8 cellular contexts compared by ENCODE assay signal in the genomic region with DNA sequence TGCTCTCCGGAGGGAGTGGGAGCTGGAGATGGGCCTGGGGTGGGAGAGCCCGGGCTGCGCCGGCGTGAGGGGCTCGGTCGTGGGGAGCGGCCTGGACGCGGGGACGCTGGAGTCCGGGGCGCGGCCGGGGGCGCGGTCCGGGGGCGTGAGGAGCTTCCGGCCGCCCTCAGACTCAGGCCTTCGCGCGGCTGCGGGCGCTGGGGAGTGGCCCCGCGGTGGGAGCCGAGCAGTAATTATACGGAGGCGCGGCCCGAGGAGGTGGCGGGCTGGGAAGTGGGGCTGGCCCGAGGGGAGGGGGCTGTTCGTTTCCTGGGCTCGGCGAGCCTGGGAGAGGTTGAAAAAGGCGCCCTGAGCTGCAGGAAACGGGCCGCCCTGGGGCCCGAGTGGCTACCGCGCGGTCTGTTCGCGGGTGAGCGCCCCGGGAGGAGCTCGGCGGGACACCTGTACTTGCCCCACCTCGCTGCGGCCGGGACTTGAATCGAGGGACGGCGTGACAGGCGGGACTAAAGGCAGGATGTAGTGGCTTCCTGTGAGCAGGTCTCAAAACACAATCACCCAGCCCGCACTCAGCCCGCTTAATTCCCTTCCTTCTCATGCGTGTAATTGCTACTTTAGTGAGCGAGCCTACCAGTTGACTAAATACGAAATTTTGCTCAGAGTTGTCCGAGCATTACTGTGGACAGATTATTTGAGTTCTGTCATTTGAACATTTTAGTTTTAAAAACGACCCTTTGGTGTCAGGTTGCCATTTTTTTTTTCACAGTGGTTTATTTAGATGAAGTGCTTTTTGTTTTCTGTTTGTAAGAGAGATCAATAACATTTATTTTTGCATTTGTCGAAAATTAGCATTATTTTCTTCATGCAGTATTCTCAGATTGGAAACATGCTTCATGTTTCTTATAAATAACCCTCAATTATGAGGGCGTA. TPM values are rescaled to one million over a fixed set of nuclear protein-coding genes. Genes with fewer than 3 reads are reported as not detected.
DNase-seq lines count a peak whose midpoint lies in the region; FAIRE-seq and TF ChIP-seq lines count a peak whose summit lies in the region.

No MANE protein-coding gene starts in this region.

- H3K27me3 ChIP-seq in DOHH2 (ENCODE audit: control insufficient read depth, low read length) (no peaks in the 10 kb centered on the region), GM23248 (replicated peaks; ENCODE audit: insufficient read depth) (no peaks in the 10 kb centered on the region), stomach (no peaks in the 10 kb centered on the region)

- FAIRE-seq in RCC 7860 (lab: Jason Lieb, UNC), result no peak

- H4K20me1 ChIP-seq in DOHH2 (ENCODE audit: control insufficient read depth, insufficient read depth, low read depth, low read length) (peaks cover 13% of the 10 kb centered on the region; the same call in 1 of the 2 replicates), GM23248 (ENCODE audit: insufficient read depth) (peaks cover 12% of the 10 kb centered on the region; the same call in 1 of the 2 replicates)

- H3K27ac ChIP-seq in DOHH2 (ENCODE audit: low read depth, low read length) (peak overlapping the region; percentile 88), GM23248 (peak overlapping the region; percentile 98), KOPT-K1 (ENCODE audit: low read depth, low read length, poor library complexity, severe bottlenecking) (peak overlapping the region; percentile 95), stomach (peak overlapping the region; percentile 95 to 100 (median 98))

- TF ChIP-seq CTCF in DOHH2 (IDR thresholded peaks at IDR 0.05; ENCODE audit: low read depth, low read length, poor library complexity, severe bottlenecking) (no peak), fibroblast of pulmonary artery (IDR thresholded peaks at IDR 0.05; ENCODE audit: low read length, missing control alignments) (no peak), nephron progenitor cell (IDR thresholded peaks at IDR 0.05) (no peak), stomach (IDR thresholded peaks at IDR 0.05) (no peak)

- peak overlapping the region; percentile 66 for H2AFZ ChIP-seq in GM23248

- H3K4me1 ChIP-seq in DOHH2 (ENCODE audit: control insufficient read depth, low read length), result peaks cover 53% of the 10 kb centered on the region
- peaks cover 45% of the 10 kb centered on the region for H3K4me1 ChIP-seq in GM23248 (ENCODE audit: insufficient read depth)
- peaks cover 13 to 66% (median 31%) of the 10 kb centered on the region in 4 donors for H3K4me1 ChIP-seq in stomach

- intact Hi-C loops in stomach (cut with DNase I; ENCODE audit: low total_unique reads), result no loop called here

- H3K36me3 ChIP-seq in DOHH2 (ENCODE audit: control insufficient read depth, low read length) (peaks cover 21% of the 10 kb centered on the region), GM23248 (ENCODE audit: low read depth) (no peaks in the 10 kb centered on the region), KOPT-K1 (ENCODE audit: insufficient read depth, low read length) (no peaks in the 10 kb centered on the region; the same call in 1 of the 2 replicates), stomach (no peaks in the 10 kb centered on the region)

- H3K9me3 ChIP-seq in DOHH2 (ENCODE audit: control insufficient read depth, insufficient read depth, low read length) (no peaks in the 10 kb centered on the region), GM23248 (ENCODE audit: low read depth) (no peaks in the 10 kb centered on the region), KOPT-K1 (ENCODE audit: insufficient read depth, low read length, poor library complexity, severe bottlenecking) (no peaks in the 10 kb centered on the region), stomach (no peaks in the 10 kb centered on the region)

- peak in 1 of 4 donors; percentile 26 for TF ChIP-seq POLR2A in stomach (IDR thresholded peaks at IDR 0.05)

- peak; percentile 76 for DNase-seq in GM23248
- DNase-seq in RCC 7860 (ENCODE audit: low spot score), result peak; percentile 65
- DNase-seq in activated T-helper 1 cell treated with anti-CD3 and anti-CD28 coated beads, Interleukin-2, amount 50 U/mL, for 16 hours (ENCODE audit: low read depth in 1 of 2, low spot score in 1 of 2), result peak; percentile 75 to 76
- DNase-seq in fibroblast of pulmonary artery (ENCODE audit: low read depth), result peak; percentile 37
- peak; percentile 75 for DNase-seq in nephron progenitor cell
- peak; percentile 87 for DNase-seq in stomach

- peaks cover 31% of the 10 kb centered on the region for H3K4me1 Mint-ChIP-seq in nephron progenitor cell

- H3K27me3 Mint-ChIP-seq in nephron progenitor cell (ENCODE audit: low read depth, poor library complexity), result peaks cover 11% of the 10 kb centered on the region

- WGBS in GM23248 (ENCODE audit: low coverage in 1 of 2, low lambda C conversion rate in 2 of 2, missing lambda C conversion rate in 2 of 2), 2 experiments, result 2 to 4% methylated on average over 31 to 66 of the region's 67 CpGs
- WGBS in stomach, 5 donors, result 1 to 2% (median 1%) methylated on average over 15 to 67 of the region's 67 CpGs

- H3K9me3 Mint-ChIP-seq in nephron progenitor cell, result no peaks in the 10 kb centered on the region

- H3K4me3 Mint-ChIP-seq in nephron progenitor cell, result peak overlapping the region; percentile 92

- no peak for TF ChIP-seq EP300 in stomach (IDR thresholded peaks at IDR 0.05)

- H3F3A ChIP-seq in DOHH2 (ENCODE audit: control insufficient read depth, insufficient read depth) (peaks cover 18% of the 10 kb centered on the region), GM23248 (ENCODE audit: insufficient read depth) (peaks cover 39% of the 10 kb centered on the region)

- in situ Hi-C loops in GM23248 (cut with MboI), result no loop called here

- no peaks in the 10 kb centered on the region for H3K9me2 ChIP-seq in DOHH2 (replicated peaks; ENCODE audit: control insufficient read depth, low read length)
- no peaks in the 10 kb centered on the region for H3K9me2 ChIP-seq in GM23248 (ENCODE audit: insufficient read depth)

- no peaks in the 10 kb centered on the region for H3K36me3 Mint-ChIP-seq in nephron progenitor cell (ENCODE audit: low read depth)

- H3K9ac ChIP-seq in GM23248, result peak overlapping the region; percentile 95

- H3K4me3 ChIP-seq in DOHH2 (ENCODE audit: low read length) (peak overlapping the region; percentile 74), GM23248 (peak overlapping the region; percentile 87), fibroblast of pulmonary artery (replicated peaks; ENCODE audit: low read depth, low read length) (peak overlapping the region; percentile 67), stomach (peak overlapping the region; percentile 75 to 95 (median 89))

- peak overlapping the region; percentile 43 for H3K27ac Mint-ChIP-seq in nephron progenitor cell

- H3K4me2 ChIP-seq in DOHH2 (ENCODE audit: low read length) (peak overlapping the region; percentile 68), GM23248 (ENCODE audit: unreplicated experiment) (peak overlapping the region; percentile 87)

- peaks cover 56% of the 10 kb centered on the region for H3K79me2 ChIP-seq in DOHH2 (ENCODE audit: control insufficient read depth, low read length)
- peaks cover 52% of the 10 kb centered on the region for H3K79me2 ChIP-seq in GM23248 (ENCODE audit: insufficient read depth)

RNA-seq across cellular contexts. Expression of a gene that starts 0.9 kb away (rescaled TPM):
- 18.8 and 21.0 TPM in 2 replicates for total RNA-seq in GM23248 (2014; rRNA removed; shearing (Covaris generic))
- polyA plus RNA-seq in GM23248 (2016; fragmentation: Nextera tagmentation; extraction: Ambion mirVana) (12.4 and 16.9 TPM in 2 replicates), stomach (1 to 10 TPM; 2.6 to 3.8 (median 3.4) TPM)
- 10 to 100 TPM in 4 of 5 donors, 1 to 10 TPM in 1; 6.2 to 32.1 (median 21.7) TPM for total RNA-seq in stomach

Comparison
In these comparisons a context has a peak if more than half of its experiments do, and no peak if none do; other contexts are left out.
1. Peak in every context shown above with its lines: DNase-seq, H3K4me3 ChIP-seq and H3K27ac ChIP-seq.
2. DNase-seq: peak in every context shown above with its lines; median percentile 87 in stomach; 76 in GM23248; 76 in activated T-helper 1 cell treated with anti-CD3 and anti-CD28 coated beads, Interleukin-2, amount 50 U/mL, for 16 hours; 75 in nephron progenitor cell; 65 in RCC 7860; 37 in fibroblast of pulmonary artery.